In genomic region chr2:20291106-20291564, GRCh38 we compare ENCODE assay signal across 8 cellular contexts. TPM values are rescaled to one million over a fixed set of nuclear protein-coding genes. Genes with fewer than 3 reads are reported as not detected.
DNase-seq lines count a peak whose midpoint lies in the region; ATAC-seq and TF ChIP-seq lines count a peak whose summit lies in the region.

No MANE protein-coding gene starts in this region.

- WGBS in stomach, 5 donors, result 70 to 81% (median 71%) methylated on average over 7 of the region's 7 CpGs

- TF ChIP-seq POLR2A in stomach (IDR thresholded peaks at IDR 0.05), result no peak

- no peak for TF ChIP-seq EP300 in stomach (IDR thresholded peaks at IDR 0.05)

- H3K36me3 ChIP-seq in NT2/D1 (ENCODE audit: insufficient read depth, insufficient read length, low read length), result peaks cover 47% of the 10 kb centered on the region
- H3K36me3 ChIP-seq in stomach, result peaks cover 11 to 75% (median 75%) of the 10 kb centered on the region in 4 donors

- H3K9me3 ChIP-seq in NT2/D1 (ENCODE audit: insufficient read depth, low read length), result no peaks in the 10 kb centered on the region
- H3K9me3 ChIP-seq in stomach, result no peaks in the 10 kb centered on the region

- H3K4me3 ChIP-seq in NT2/D1 (ENCODE audit: insufficient read length, low read depth) (no peak overlapping the region), stomach (no peak overlapping the region)

- H3K4me1 ChIP-seq in NT2/D1 (ENCODE audit: insufficient read depth, insufficient read length) (no peaks in the 10 kb centered on the region), stomach (peaks cover 0 to 24% (median 8%) of the 10 kb centered on the region in 4 donors)

- peak in 5 of 7 experiments; percentile 25 to 65 (median 38) for TF ChIP-seq CTCF in stomach (IDR thresholded peaks at IDR 0.05)

- peak; percentile 91 for DNase-seq in ACHN
- peak; percentile 89 for DNase-seq in GM03348 (ENCODE audit: low spot score)
- DNase-seq in NT2/D1 (ENCODE audit: low read depth, low spot score), result peak; percentile 84
- DNase-seq in brain pericyte (ENCODE audit: low read depth, low spot score), result peak; percentile 66
- DNase-seq in iPS-NIHi11 (ENCODE audit: low spot score), result peak; percentile 88
- DNase-seq in stomach, result peak; percentile 55
- DNase-seq in NCI-H2107 (lab: John Stamatoyannopoulos, UW), result no peak

- H3K9ac ChIP-seq in NT2/D1 (ENCODE audit: insufficient read length, low read depth), result no peak overlapping the region

- no peaks in the 10 kb centered on the region for H3K27me3 ChIP-seq in NT2/D1 (ENCODE audit: insufficient read depth, insufficient read length)
- H3K27me3 ChIP-seq in stomach, result no peaks in the 10 kb centered on the region

- H3K27ac ChIP-seq in stomach, result no peak overlapping the region

- intact Hi-C loops in stomach (cut with DNase I; ENCODE audit: low total_unique reads), result no loop called here

- peak; percentile 63 for ATAC-seq in HG03280 (IDR thresholded peaks at IDR 0.05; ENCODE audit: unreplicated experiment)

- in situ Hi-C loops in ACHN (cut with HindIII; ENCODE audit: low pct_ligation_motif_present, low pct_unique_long_range_greater_than_20kb, low sequenced_read_pairs), result no loop called here

RNA-seq across cellular contexts. Expression of gene PUM2, which starts 59.5 kb away (rescaled TPM):
- total RNA-seq in stomach, result 100 to 1,000 TPM in 1 of 5 donors, 10 to 100 TPM in 4; 20.9 to 128 (median 54.0) TPM
- polyA plus RNA-seq in stomach, result 10 to 100 TPM; 22.2 to 32.7 (median 26.5) TPM
